1 cellular context compared by ENCODE assay signal in the genomic region with DNA sequence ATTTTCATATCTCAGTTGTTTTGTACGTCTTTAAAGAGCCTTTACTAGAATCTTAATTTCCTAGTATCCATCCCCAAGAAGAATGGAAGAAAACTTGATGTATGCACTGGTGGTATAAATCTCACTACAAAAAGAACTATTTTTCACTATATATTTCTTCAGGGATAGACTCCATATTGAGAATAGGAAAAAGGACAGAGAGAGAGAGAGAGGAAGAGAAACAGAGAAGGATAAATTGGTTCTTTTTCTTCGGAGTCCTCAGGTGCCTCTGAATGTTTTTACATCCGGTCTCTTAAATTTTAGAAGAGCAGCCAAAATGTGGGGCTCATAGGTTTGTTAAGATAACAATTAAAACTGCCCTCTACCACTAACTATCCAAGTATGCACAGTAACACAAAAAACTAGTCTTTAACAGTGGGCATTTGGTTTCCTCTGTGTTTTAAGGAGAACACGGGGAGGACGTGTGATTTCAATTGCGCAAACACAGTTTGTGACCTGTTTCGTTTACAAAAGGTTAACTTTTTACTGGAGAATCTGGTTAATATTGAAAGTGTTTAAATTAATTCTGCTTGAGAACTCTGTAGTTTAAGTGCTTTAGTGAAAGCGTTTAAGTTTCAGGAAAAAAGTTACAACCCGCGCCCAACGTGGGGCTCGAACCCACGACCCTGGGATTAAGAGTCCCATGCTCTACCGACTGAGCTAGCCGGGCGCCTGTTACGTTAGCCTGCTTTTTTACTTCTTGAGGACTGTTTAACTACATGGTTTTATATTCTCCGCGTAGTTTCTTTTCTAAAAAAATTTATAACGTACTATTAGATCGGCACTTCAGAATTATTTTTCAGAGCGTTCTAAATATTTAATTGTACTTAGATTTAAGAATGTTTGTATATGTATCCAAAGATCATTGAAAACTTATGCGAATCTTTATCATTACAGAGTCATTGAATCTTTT.
A peak's percentile ranks its signal among the peaks of the same experiment; 100 is the strongest.
TF ChIP-seq lines count a peak whose summit lies in the region.

No MANE protein-coding gene starts in this region.

TF ChIP-seq in K562, 482 proteins besides CTCF, POLR2A, EP300 and RAD21 (continued from another document and continues in another):
- no peak for TF ChIP-seq ZNF639 (CRISPR knock-in tag; conservative IDR thresholded peaks at IDR 0.05 in 1 of 2, IDR thresholded peaks at IDR 0.05 in 1 of 2)
- no peak for TF ChIP-seq RBM15 (IDR thresholded peaks at IDR 0.05; ENCODE audit: insufficient read depth, low read length)
- no peak for TF ChIP-seq ZNF717 (CRISPR knock-in tag; IDR thresholded peaks at IDR 0.05)
- TF ChIP-seq BRF1 (IDR thresholded peaks at IDR 0.05; ENCODE audit: borderline replicate concordance, extremely low read depth, insufficient read length) = no peak
- TF ChIP-seq ARID2 (IDR thresholded peaks at IDR 0.05) = no peak
- TF ChIP-seq JUN (IDR thresholded peaks at IDR 0.05; ENCODE audit: borderline replicate concordance, low read depth, low read length) = no peak
- TF ChIP-seq JUN (CRISPR knock-in tag; IDR thresholded peaks at IDR 0.05; ENCODE audit: borderline replicate concordance) = no peak
- no peak for TF ChIP-seq KAT7 (CRISPR knock-in tag; IDR thresholded peaks at IDR 0.05; ENCODE audit: borderline replicate concordance)
- TF ChIP-seq ESRRB (CRISPR knock-in tag; IDR thresholded peaks at IDR 0.05; ENCODE audit: borderline replicate concordance) = no peak
- peak in 1 of 2 experiments; percentile 48 for TF ChIP-seq NCOA2 (IDR thresholded peaks at IDR 0.05; ENCODE audit: partially characterized antibody in 2 of 2)
- TF ChIP-seq NFE2L1 (tag; IDR thresholded peaks at IDR 0.05; ENCODE audit: borderline replicate concordance, low read depth) = no peak
- no peak for TF ChIP-seq PRMT5 (CRISPR knock-in tag; IDR thresholded peaks at IDR 0.05)
- no peak for TF ChIP-seq MEF2A (IDR thresholded peaks at IDR 0.05; ENCODE audit: control insufficient read depth, low read depth, low read length)
- TF ChIP-seq ZNF75A (CRISPR knock-in tag; IDR thresholded peaks at IDR 0.05) = no peak
- TF ChIP-seq MECOM (CRISPR knock-in tag; IDR thresholded peaks at IDR 0.05) = no peak
- TF ChIP-seq L3MBTL2 (IDR thresholded peaks at IDR 0.05) = no peak
- TF ChIP-seq NFXL1 (CRISPR knock-in tag; IDR thresholded peaks at IDR 0.05) = no peak
- TF ChIP-seq, protein P1, sequence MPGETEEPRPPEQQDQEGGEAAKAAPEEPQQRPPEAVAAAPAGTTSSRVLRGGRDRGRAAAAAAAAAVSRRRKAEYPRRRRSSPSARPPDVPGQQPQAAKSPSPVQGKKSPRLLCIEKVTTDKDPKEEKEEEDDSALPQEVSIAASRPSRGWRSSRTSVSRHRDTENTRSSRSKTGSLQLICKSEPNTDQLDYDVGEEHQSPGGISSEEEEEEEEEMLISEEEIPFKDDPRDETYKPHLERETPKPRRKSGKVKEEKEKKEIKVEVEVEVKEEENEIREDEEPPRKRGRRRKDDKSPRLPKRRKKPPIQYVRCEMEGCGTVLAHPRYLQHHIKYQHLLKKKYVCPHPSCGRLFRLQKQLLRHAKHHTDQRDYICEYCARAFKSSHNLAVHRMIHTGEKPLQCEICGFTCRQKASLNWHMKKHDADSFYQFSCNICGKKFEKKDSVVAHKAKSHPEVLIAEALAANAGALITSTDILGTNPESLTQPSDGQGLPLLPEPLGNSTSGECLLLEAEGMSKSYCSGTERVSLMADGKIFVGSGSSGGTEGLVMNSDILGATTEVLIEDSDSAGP (CRISPR knock-in tag; IDR thresholded peaks at IDR 0.05) = no peak
- no peak for TF ChIP-seq ZNF174 (CRISPR knock-in tag; IDR thresholded peaks at IDR 0.05)
- no peak for TF ChIP-seq ZNF224 (CRISPR knock-in tag; IDR thresholded peaks at IDR 0.05)
- TF ChIP-seq, protein P2, sequence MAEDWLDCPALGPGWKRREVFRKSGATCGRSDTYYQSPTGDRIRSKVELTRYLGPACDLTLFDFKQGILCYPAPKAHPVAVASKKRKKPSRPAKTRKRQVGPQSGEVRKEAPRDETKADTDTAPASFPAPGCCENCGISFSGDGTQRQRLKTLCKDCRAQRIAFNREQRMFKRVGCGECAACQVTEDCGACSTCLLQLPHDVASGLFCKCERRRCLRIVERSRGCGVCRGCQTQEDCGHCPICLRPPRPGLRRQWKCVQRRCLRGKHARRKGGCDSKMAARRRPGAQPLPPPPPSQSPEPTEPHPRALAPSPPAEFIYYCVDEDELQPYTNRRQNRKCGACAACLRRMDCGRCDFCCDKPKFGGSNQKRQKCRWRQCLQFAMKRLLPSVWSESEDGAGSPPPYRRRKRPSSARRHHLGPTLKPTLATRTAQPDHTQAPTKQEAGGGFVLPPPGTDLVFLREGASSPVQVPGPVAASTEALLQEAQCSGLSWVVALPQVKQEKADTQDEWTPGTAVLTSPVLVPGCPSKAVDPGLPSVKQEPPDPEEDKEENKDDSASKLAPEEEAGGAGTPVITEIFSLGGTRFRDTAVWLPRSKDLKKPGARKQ (CRISPR knock-in tag; IDR thresholded peaks at IDR 0.05) = no peak
- TF ChIP-seq, protein P3, sequence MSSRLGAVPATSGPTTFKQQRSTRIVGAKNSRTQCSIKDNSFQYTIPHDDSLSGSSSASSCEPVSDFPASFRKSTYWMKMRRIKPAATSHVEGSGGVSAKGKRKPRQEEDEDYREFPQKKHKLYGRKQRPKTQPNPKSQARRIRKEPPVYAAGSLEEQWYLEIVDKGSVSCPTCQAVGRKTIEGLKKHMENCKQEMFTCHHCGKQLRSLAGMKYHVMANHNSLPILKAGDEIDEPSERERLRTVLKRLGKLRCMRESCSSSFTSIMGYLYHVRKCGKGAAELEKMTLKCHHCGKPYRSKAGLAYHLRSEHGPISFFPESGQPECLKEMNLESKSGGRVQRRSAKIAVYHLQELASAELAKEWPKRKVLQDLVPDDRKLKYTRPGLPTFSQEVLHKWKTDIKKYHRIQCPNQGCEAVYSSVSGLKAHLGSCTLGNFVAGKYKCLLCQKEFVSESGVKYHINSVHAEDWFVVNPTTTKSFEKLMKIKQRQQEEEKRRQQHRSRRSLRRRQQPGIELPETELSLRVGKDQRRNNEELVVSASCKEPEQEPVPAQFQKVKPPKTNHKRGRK (tag; IDR thresholded peaks at IDR 0.05) = no peak
- TF ChIP-seq EHMT2 (IDR thresholded peaks at IDR 0.05) = no peak
- no peak for TF ChIP-seq NELFE (IDR thresholded peaks at IDR 0.05; ENCODE audit: insufficient read depth, insufficient read length)
- no peak for TF ChIP-seq SMARCA4 (IDR thresholded peaks at IDR 0.05)
- TF ChIP-seq GABPB2 (CRISPR knock-in tag; conservative IDR thresholded peaks at IDR 0.05) = no peak
- no peak for TF ChIP-seq DNMT1 (IDR thresholded peaks at IDR 0.05)
- no peak for TF ChIP-seq GATA2 (CRISPR knock-in tag; IDR thresholded peaks at IDR 0.05)
- no peak for TF ChIP-seq ZNF696 (CRISPR knock-in tag; conservative IDR thresholded peaks at IDR 0.05)
- no peak for TF ChIP-seq PCBP1 (IDR thresholded peaks at IDR 0.05; ENCODE audit: low read depth, low read length, poor library complexity, severe bottlenecking)
- no peak for TF ChIP-seq PHTF2 (CRISPR knock-in tag; IDR thresholded peaks at IDR 0.05)
- TF ChIP-seq, protein P4, sequence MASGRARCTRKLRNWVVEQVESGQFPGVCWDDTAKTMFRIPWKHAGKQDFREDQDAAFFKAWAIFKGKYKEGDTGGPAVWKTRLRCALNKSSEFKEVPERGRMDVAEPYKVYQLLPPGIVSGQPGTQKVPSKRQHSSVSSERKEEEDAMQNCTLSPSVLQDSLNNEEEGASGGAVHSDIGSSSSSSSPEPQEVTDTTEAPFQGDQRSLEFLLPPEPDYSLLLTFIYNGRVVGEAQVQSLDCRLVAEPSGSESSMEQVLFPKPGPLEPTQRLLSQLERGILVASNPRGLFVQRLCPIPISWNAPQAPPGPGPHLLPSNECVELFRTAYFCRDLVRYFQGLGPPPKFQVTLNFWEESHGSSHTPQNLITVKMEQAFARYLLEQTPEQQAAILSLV (tag; IDR thresholded peaks at IDR 0.05) = no peak
- no peak for TF ChIP-seq TCFL5 (CRISPR knock-in tag; conservative IDR thresholded peaks at IDR 0.05)
- TF ChIP-seq PURB (CRISPR knock-in tag; IDR thresholded peaks at IDR 0.05; ENCODE audit: low read depth) = no peak
- no peak for TF ChIP-seq HCFC1 (IDR thresholded peaks at IDR 0.05; ENCODE audit: low read depth, low read length)
- no peak for TF ChIP-seq HMG20B (CRISPR knock-in tag; IDR thresholded peaks at IDR 0.05)
- TF ChIP-seq MAX (CRISPR knock-in tag; IDR thresholded peaks at IDR 0.05) = no peak
- TF ChIP-seq RFX5 (IDR thresholded peaks at IDR 0.05; ENCODE audit: low read depth, low read length) = peak; percentile 50; the same call in 1 of the 2 replicates
- no peak for TF ChIP-seq ELF4 (CRISPR knock-in tag; IDR thresholded peaks at IDR 0.05)
- no peak for TF ChIP-seq MYBL2 (IDR thresholded peaks at IDR 0.05; ENCODE audit: low read depth)
- TF ChIP-seq MYBL2 (CRISPR knock-in tag; IDR thresholded peaks at IDR 0.05; ENCODE audit: borderline replicate concordance) = no peak
- TF ChIP-seq ZNF395 (CRISPR knock-in tag; IDR thresholded peaks at IDR 0.05) = no peak
- TF ChIP-seq, protein P5, sequence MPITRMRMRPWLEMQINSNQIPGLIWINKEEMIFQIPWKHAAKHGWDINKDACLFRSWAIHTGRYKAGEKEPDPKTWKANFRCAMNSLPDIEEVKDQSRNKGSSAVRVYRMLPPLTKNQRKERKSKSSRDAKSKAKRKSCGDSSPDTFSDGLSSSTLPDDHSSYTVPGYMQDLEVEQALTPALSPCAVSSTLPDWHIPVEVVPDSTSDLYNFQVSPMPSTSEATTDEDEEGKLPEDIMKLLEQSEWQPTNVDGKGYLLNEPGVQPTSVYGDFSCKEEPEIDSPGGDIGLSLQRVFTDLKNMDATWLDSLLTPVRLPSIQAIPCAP (CRISPR knock-in tag; IDR thresholded peaks at IDR 0.05; ENCODE audit: borderline replicate concordance) = no peak
- TF ChIP-seq, protein P6, sequence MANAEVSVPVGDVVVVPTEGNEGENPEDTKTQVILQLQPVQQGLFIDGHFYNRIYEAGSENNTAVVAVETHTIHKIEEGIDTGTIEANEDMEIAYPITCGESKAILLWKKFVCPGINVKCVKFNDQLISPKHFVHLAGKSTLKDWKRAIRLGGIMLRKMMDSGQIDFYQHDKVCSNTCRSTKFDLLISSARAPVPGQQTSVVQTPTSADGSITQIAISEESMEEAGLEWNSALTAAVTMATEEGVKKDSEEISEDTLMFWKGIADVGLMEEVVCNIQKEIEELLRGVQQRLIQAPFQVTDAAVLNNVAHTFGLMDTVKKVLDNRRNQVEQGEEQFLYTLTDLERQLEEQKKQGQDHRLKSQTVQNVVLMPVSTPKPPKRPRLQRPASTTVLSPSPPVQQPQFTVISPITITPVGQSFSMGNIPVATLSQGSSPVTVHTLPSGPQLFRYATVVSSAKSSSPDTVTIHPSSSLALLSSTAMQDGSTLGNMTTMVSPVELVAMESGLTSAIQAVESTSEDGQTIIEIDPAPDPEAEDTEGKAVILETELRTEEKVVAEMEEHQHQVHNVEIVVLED (CRISPR knock-in tag; IDR thresholded peaks at IDR 0.05) = no peak
- TF ChIP-seq, protein P7, sequence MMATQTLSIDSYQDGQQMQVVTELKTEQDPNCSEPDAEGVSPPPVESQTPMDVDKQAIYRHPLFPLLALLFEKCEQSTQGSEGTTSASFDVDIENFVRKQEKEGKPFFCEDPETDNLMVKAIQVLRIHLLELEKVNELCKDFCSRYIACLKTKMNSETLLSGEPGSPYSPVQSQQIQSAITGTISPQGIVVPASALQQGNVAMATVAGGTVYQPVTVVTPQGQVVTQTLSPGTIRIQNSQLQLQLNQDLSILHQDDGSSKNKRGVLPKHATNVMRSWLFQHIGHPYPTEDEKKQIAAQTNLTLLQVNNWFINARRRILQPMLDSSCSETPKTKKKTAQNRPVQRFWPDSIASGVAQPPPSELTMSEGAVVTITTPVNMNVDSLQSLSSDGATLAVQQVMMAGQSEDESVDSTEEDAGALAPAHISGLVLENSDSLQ (IDR thresholded peaks at IDR 0.05) = no peak
- no peak for TF ChIP-seq ZNF740 (CRISPR knock-in tag; IDR thresholded peaks at IDR 0.05)
- no peak for TF ChIP-seq ZNF740 (tag; IDR thresholded peaks at IDR 0.05)
- TF ChIP-seq HLTF (IDR thresholded peaks at IDR 0.05) = no peak
- no peak for TF ChIP-seq RBM17 (IDR thresholded peaks at IDR 0.05; ENCODE audit: borderline replicate concordance, low read depth, low read length)
- TF ChIP-seq PHF21A (IDR thresholded peaks at IDR 0.05; ENCODE audit: borderline replicate concordance, low read depth) = no peak
- no peak for TF ChIP-seq CHD4 (IDR thresholded peaks at IDR 0.05; ENCODE audit: insufficient read depth, insufficient replicate concordance, low read depth, low read length, poor library complexity, severe bottlenecking)
- no peak for TF ChIP-seq ZBED1 (IDR thresholded peaks at IDR 0.05)
- no peak for TF ChIP-seq ZNF212 (CRISPR knock-in tag; IDR thresholded peaks at IDR 0.05)
- no peak for TF ChIP-seq NUFIP1 (IDR thresholded peaks at IDR 0.05; ENCODE audit: partially characterized antibody)
